In genomic region chr7:151439855-151440798, GRCh38 we compare ENCODE assay signal across 1 cellular context.
TF ChIP-seq lines count a peak whose summit lies in the region.

A gene with protein sequence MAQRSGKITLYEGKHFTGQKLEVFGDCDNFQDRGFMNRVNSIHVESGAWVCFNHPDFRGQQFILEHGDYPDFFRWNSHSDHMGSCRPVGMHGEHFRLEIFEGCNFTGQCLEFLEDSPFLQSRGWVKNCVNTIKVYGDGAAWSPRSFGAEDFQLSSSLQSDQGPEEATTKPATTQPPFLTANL (minus strand): TSS chr7:151440141. CDS start chr7:151439917, 224 bp downstream.

TF ChIP-seq in neural cell, 6 proteins besides CTCF, POLR2A, EP300 and RAD21 (continued from another document):
- TF ChIP-seq EZH2 (IDR thresholded peaks at IDR 0.05; ENCODE audit: borderline replicate concordance, insufficient read depth, low read length, poor library complexity, severe bottlenecking) = no peak
